Comparison of ENCODE assay signal across 1 cellular context in the genomic region with DNA sequence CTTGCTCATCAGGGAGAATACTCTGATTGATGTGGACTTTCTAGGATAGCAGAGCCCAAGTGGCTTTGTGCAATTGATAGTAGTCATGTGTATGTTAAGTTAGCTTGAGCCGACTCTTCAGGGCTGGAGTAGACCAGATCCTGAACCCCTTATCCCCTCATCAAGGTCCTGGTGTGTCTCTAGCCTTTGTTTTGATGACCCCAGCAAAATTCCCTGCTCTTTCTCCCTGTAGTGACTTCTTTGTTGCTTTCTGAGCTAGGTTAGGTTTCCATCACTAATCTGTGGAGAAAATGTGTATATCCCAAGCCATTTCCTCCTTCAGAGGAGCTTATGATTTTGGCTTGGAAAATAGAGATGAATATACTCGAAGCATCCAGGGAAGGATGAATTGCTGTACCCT.
TF ChIP-seq lines count a peak whose summit lies in the region.

No MANE protein-coding gene starts in this region.

TF ChIP-seq in K562, 482 proteins besides CTCF, POLR2A, EP300 and RAD21 (continued from another document):
- TF ChIP-seq, protein P1, sequence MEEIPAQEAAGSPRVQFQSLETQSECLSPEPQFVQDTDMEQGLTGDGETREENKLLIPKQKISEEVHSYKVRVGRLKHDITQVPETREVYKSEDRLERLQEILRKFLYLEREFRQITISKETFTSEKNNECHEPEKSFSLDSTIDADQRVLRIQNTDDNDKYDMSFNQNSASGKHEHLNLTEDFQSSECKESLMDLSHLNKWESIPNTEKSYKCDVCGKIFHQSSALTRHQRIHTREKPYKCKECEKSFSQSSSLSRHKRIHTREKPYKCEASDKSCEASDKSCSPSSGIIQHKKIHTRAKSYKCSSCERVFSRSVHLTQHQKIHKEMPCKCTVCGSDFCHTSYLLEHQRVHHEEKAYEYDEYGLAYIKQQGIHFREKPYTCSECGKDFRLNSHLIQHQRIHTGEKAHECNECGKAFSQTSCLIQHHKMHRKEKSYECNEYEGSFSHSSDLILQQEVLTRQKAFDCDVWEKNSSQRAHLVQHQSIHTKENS (CRISPR knock-in tag; IDR thresholded peaks at IDR 0.05): no peak
- no peak for TF ChIP-seq SAFB (IDR thresholded peaks at IDR 0.05; ENCODE audit: borderline replicate concordance, low read depth, low read length)
- TF ChIP-seq RBFOX2 (IDR thresholded peaks at IDR 0.05; ENCODE audit: low read depth, low read length): no peak
- TF ChIP-seq NR3C1 (CRISPR knock-in tag; IDR thresholded peaks at IDR 0.05): no peak
- no peak for TF ChIP-seq COPS2 (conservative IDR thresholded peaks at IDR 0.05)
- TF ChIP-seq C11orf30 (IDR thresholded peaks at IDR 0.05; ENCODE audit: low read depth): peak; percentile 31; the same call in 1 of the 2 replicates
- TF ChIP-seq RBM39 (optimal IDR thresholded peaks at IDR 0.05; ENCODE audit: low read depth, low read length): no peak
TF ChIP-seq in K562: peak in this region for 3.
